ENCODE assay signal across 6 cellular contexts in genomic region chrX:22627576-22627975, GRCh38.
"Had no signal": no experiment of that assay in that cellular context is flagged by ENCODE, and none has a peak within 500 bp of the region (broad histone marks: within the 10 kb centered on the region; RNA-seq: fewer than 3 reads in every experiment).

No MANE protein-coding gene starts in this region.

- H3K27ac ChIP-seq: HL-60 had no signal

- H3K4me3 ChIP-seq: GM23338 had no signal

- ATAC-seq: GM23338, HepG2 had no signal

- DNase-seq: H9, HCEC 1CT, KBM-7 had no signal
